ENCODE assay signal across 20 cellular contexts in genomic region chr6:69775450-69775849, GRCh38. TPM values are rescaled to one million over a fixed set of nuclear protein-coding genes. Genes with fewer than 3 reads are reported as not detected.
DNase-seq lines count a peak whose midpoint lies in the region; ATAC-seq and TF ChIP-seq lines count a peak whose summit lies in the region.
"Had no signal": no experiment of that assay in that cellular context is flagged by ENCODE, and none has a peak within 500 bp of the region (broad histone marks: within the 10 kb centered on the region; RNA-seq: fewer than 3 reads in every experiment).

No MANE protein-coding gene starts in this region.

- CTCF ChIA-PET in activated naive CD4-positive, alpha-beta T cell treated with anti-CD3 and anti-CD28 coated beads for 36 hours (lab: Charles Lee): interaction anchor here (0.9 kb wide), 1 partner anchor 22 kb away, joined by 3 read pairs; the partner anchor contains the start of gene LMBRD1
- CTCF ChIA-PET in activated B cell treated with CpG ODN at 0.5 μM for 24 hours (lab: Charles Lee): interaction anchor here (0.8 kb wide), 1 partner anchor 44 kb away, joined by 3 read pairs; no protein-coding TSS in a partner anchor

- ATAC-seq in GM18861 (IDR thresholded peaks at IDR 0.05; ENCODE audit: unreplicated experiment) (peak; percentile 39), activated B cell treated with CpG ODN at 0.5 μM for 24 hours (ENCODE audit: low read depth) (peak; percentile 28), HG03460 (IDR thresholded peaks at IDR 0.05; ENCODE audit: unreplicated experiment) (no peak)

- peak overlapping the region; percentile 1 for H3K27ac ChIP-seq in substantia nigra (ENCODE audit: low read depth, low read length, poor library complexity, severe bottlenecking)
- H3K27ac ChIP-seq: BLaER1 treated with 17β-estradiol and CSF1 and Interleukin-3, amounts not matched to agents 10 nM and 100 nM; SJCRH30 had no signal

- peak overlapping the region; percentile 50 for H3K27ac Mint-ChIP-seq in activated naive CD4-positive, alpha-beta T cell treated with anti-CD3 and anti-CD28 coated beads for 36 hours
- no peak overlapping the region for H3K27ac Mint-ChIP-seq in activated B cell treated with CpG ODN at 0.5 μM for 24 hours
- H3K27ac Mint-ChIP-seq: CD4-positive, alpha-beta T cell; HFFc6 had no signal

- POLR2A ChIA-PET in activated B cell treated with CpG ODN at 0.5 μM for 24 hours (lab: Charles Lee): interaction anchor here (1.0 kb wide), 1 partner anchor 11 kb away, joined by 3 read pairs; no protein-coding TSS in a partner anchor

- H3K27me3 Mint-ChIP-seq in activated naive CD4-positive, alpha-beta T cell treated with anti-CD3 and anti-CD28 coated beads for 36 hours (ENCODE audit: low read depth): no peaks in the 10 kb centered on the region
- H3K27me3 Mint-ChIP-seq in activated B cell treated with CpG ODN at 0.5 μM for 24 hours: no peaks in the 10 kb centered on the region
- H3K27me3 Mint-ChIP-seq: CD4-positive, alpha-beta T cell had no signal

- H3K36me3 Mint-ChIP-seq in activated naive CD4-positive, alpha-beta T cell treated with anti-CD3 and anti-CD28 coated beads for 36 hours (ENCODE audit: low read depth): peaks cover 50% of the 10 kb centered on the region
- H3K36me3 Mint-ChIP-seq in activated B cell treated with CpG ODN at 0.5 μM for 24 hours (ENCODE audit: low read depth): peaks cover 85% of the 10 kb centered on the region

- H3K4me1 Mint-ChIP-seq in activated naive CD4-positive, alpha-beta T cell treated with anti-CD3 and anti-CD28 coated beads for 36 hours (ENCODE audit: low read depth): peaks cover 47% of the 10 kb centered on the region
- peaks cover 77% of the 10 kb centered on the region for H3K4me1 Mint-ChIP-seq in activated B cell treated with CpG ODN at 0.5 μM for 24 hours

- DNase-seq in activated naive CD4-positive, alpha-beta T cell treated with anti-CD3 and anti-CD28 coated beads for 36 hours: no peak
- no peak for DNase-seq in activated naive CD4-positive, alpha-beta T cell (lab: John Stamatoyannopoulos, UW)
- DNase-seq in activated B cell treated with CpG ODN at 0.5 μM for 24 hours (no peak), substantia nigra (lab: John Stamatoyannopoulos, UW) (no peak), KBM-7 (no peak), activated gamma-delta T cell (lab: John Stamatoyannopoulos, UW) (no peak)
- DNase-seq: CD4-positive, alpha-beta T cell; GOT3; HFFc6; IMR-90; NCI-H1048; NCI-H1417 treated with DMSO at 0.1 percent for 48 hours; NCI-H1694 treated with DMSO at 0.1 percent for 48 hours; NCI-H2081; NCI-H2171 treated with DMSO at 0.1 percent for 48 hours; NCI-H748 treated with DMSO at 0.1 percent for 48 hours; SJCRH30 had no signal

- no peak overlapping the region for H3K4me3 Mint-ChIP-seq in activated naive CD4-positive, alpha-beta T cell treated with anti-CD3 and anti-CD28 coated beads for 36 hours
- H3K4me3 Mint-ChIP-seq in activated B cell treated with CpG ODN at 0.5 μM for 24 hours: peak overlapping the region; percentile 61
- H3K4me3 Mint-ChIP-seq: CD4-positive, alpha-beta T cell; HFFc6 had no signal

- H3K9me3 Mint-ChIP-seq in activated naive CD4-positive, alpha-beta T cell treated with anti-CD3 and anti-CD28 coated beads for 36 hours: no peaks in the 10 kb centered on the region
- no peaks in the 10 kb centered on the region for H3K9me3 Mint-ChIP-seq in activated B cell treated with CpG ODN at 0.5 μM for 24 hours
- H3K9me3 Mint-ChIP-seq: CD4-positive, alpha-beta T cell; HFFc6 had no signal

- intact Hi-C loops in activated naive CD4-positive, alpha-beta T cell treated with anti-CD3 and anti-CD28 coated beads for 36 hours (cut with micrococcal nuclease): no loop called here
- intact Hi-C loops in activated B cell treated with CpG ODN at 0.5 μM for 24 hours (cut with micrococcal nuclease): loop anchor here (2.0 kb wide), 1 partner anchor 13 kb away; no protein-coding TSS in a partner anchor

- TF ChIP-seq CTCF in activated B cell treated with CpG ODN at 0.5 μM for 24 hours (IDR thresholded peaks at IDR 0.05): no peak

- in situ Hi-C loops in KBM-7 (cut with MboI; ENCODE audit: low pct_unique_long_range_greater_than_20kb, low sequenced_read_pairs): no loop called here

RNA-seq across cellular contexts. Expression of gene LMBRD1, which starts 21.4 kb away (rescaled TPM):
- total RNA-seq in activated naive CD4-positive, alpha-beta T cell treated with anti-CD3 and anti-CD28 coated beads for 36 hours: 10 to 100 TPM; 10.7 to 12.7 TPM
- 46.9 and 51.3 TPM in 2 replicates for total RNA-seq in activated B cell treated with CpG ODN at 0.5 μM for 24 hours
